7 cellular contexts compared by ENCODE assay signal in genomic region chr10:35300063-35300699, GRCh38. TPM values are rescaled to one million over a fixed set of nuclear protein-coding genes. Genes with fewer than 3 reads are reported as not detected.
DNase-seq lines count a peak whose midpoint lies in the region; ATAC-seq and TF ChIP-seq lines count a peak whose summit lies in the region.

No MANE protein-coding gene starts in this region.

- peak overlapping the region; percentile 39 for H3K4me3 Mint-ChIP-seq in HFFc6

- peaks cover 12% of the 10 kb centered on the region for H3K36me3 Mint-ChIP-seq in HFFc6 (ENCODE audit: low read depth)

- DNase-seq in HFFc6 (peak; percentile 47), NCI-H2171 (lab: John Stamatoyannopoulos, UW) (peak; percentile 61), fibroblast of the aortic adventitia (ENCODE audit: low read depth) (peak; percentile 88), thoracic aorta (ENCODE audit: low spot score) (peak; percentile 5), mesenteric fat pad (ENCODE audit: low spot score) (no peak)
- no peak for DNase-seq in activated T-cell treated with anti-CD3 and anti-CD28 coated beads, Interleukin-2, amount 50 U/mL, for 1 hour

- no peak overlapping the region for H3K27ac Mint-ChIP-seq in HFFc6

- peak; percentile 95 for ATAC-seq in GM18519 (IDR thresholded peaks at IDR 0.05; ENCODE audit: low FRiP score, unreplicated experiment)
- no peak for ATAC-seq in thoracic aorta (ENCODE audit: insufficient number of reproducible peaks, low FRiP score, low read depth)

- peak overlapping the region; percentile 26 for H3K4me3 ChIP-seq in fibroblast of the aortic adventitia (ENCODE audit: low read depth, low read length)
- no peak overlapping the region for H3K4me3 ChIP-seq in thoracic aorta

- no peaks in the 10 kb centered on the region for H3K27me3 ChIP-seq in thoracic aorta (replicated peaks; ENCODE audit: insufficient read depth)

- TF ChIP-seq CTCF in HFFc6 (IDR thresholded peaks at IDR 0.05): no peak
- TF ChIP-seq CTCF in fibroblast of the aortic adventitia (IDR thresholded peaks at IDR 0.05; ENCODE audit: insufficient read depth, low read length): no peak
- no peak for TF ChIP-seq CTCF in thoracic aorta (IDR thresholded peaks at IDR 0.05)

- peaks cover 19% of the 10 kb centered on the region for H3K4me1 Mint-ChIP-seq in HFFc6 (ENCODE audit: low read depth)

- peaks cover 4% of the 10 kb centered on the region; the same call in 1 of the 2 replicates for H3K27me3 Mint-ChIP-seq in HFFc6 (ENCODE audit: insufficient read depth)

- H3K4me1 ChIP-seq in thoracic aorta (ENCODE audit: control insufficient read depth in 1 of 2, low read depth in 2 of 2): no peaks in the 10 kb centered on the region

- peaks cover 9% of the 10 kb centered on the region; the same call in 1 of the 2 replicates for H3K9me3 Mint-ChIP-seq in HFFc6

- no peaks in the 10 kb centered on the region for H3K9me3 ChIP-seq in thoracic aorta

- no peak overlapping the region for H3K27ac ChIP-seq in thoracic aorta

- no peaks in the 10 kb centered on the region for H3K36me3 ChIP-seq in thoracic aorta

RNA-seq across cellular contexts. Expression of gene CCNY, which starts 36.1 kb away (rescaled TPM):
- total RNA-seq in HFFc6 (2021; fragmentation: NEBNext Ultra II Directional; extraction: Animal tissue kit (Norgen Biotek cat#: 25700)): 10 to 100 TPM; 60.0 to 76.6 (median 69.9) TPM
- total RNA-seq in fibroblast of the aortic adventitia (ENCODE audit: low replicate concordance) (19.4 and 55.4 TPM in 2 replicates), thoracic aorta (10 to 100 TPM; 40.1 to 84.6 TPM), mesenteric fat pad (73.9 TPM)

Comparison
In these comparisons a context has a peak if more than half of its experiments do, and no peak if none do; other contexts are left out.
1. DNase-seq: peak in HFFc6 (single experiment), NCI-H2171 (single experiment), fibroblast of the aortic adventitia (single experiment) and thoracic aorta (single experiment); none in mesenteric fat pad (single experiment) and activated T-cell treated with anti-CD3 and anti-CD28 coated beads, Interleukin-2, amount 50 U/mL, for 1 hour (single experiment).